In the genomic region with DNA sequence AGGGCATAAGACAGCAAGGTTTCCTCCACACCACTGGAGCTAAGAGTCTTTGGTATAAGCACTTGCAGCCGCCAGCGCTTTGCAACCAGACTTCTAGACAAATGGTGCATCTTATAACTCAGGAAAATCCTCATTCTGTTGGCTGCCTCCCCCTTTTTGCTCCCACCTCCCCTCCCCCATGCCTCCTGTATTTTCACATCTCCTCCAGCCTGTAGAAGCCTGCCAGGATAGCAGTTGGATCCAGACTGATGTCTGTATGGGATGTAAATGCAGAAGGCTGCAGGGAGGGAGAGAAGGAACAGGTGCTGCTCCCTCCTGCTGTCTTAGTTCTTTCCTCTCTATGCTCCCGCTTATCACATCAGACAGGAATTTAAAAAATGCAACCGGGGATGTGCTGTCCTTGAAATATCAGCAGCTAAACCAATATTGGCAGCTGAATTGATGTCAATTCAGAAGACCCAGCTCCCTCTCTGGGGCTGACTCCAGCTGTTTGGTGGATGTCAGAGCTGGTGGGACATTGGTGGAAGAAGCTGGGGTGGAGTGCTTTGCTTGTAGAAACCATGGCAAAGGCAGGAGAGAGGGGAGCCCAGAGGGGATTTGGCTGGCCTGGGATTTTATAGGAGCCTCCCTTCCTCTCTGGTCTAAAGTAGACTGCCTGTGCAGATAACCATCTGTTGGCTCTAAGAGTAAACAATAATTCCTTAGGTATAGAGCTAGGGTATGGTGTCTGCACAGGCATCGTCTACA, we compare ENCODE assay signal across 13 cellular contexts. TPM values are rescaled to one million over a fixed set of nuclear protein-coding genes. Genes with fewer than 3 reads are reported as not detected.
DNase-seq lines count a peak whose midpoint lies in the region; ATAC-seq and TF ChIP-seq lines count a peak whose summit lies in the region.
"Had no signal": no experiment of that assay in that cellular context is flagged by ENCODE, and none has a peak within 500 bp of the region (broad histone marks: within the 10 kb centered on the region; RNA-seq: fewer than 3 reads in every experiment).

No MANE protein-coding gene starts in this region.

- no peak overlapping the region for H4K91ac ChIP-seq in mesenchymal stem cell (ENCODE audit: low read length)

- H3K27me3 ChIP-seq in MG63 (no peaks in the 10 kb centered on the region), mesenchymal stem cell (ENCODE audit: control insufficient read depth in 1 of 2, insufficient read depth in 1 of 2, low read length in 2 of 2) (peaks cover 0 to 50% of the 10 kb centered on the region in 2 experiments), ascending aorta (no peaks in the 10 kb centered on the region)

- no peaks in the 10 kb centered on the region for H3K9me3 Mint-ChIP-seq in nephron
- H3K9me3 Mint-ChIP-seq: activated CD4-positive, alpha-beta memory T cell treated with anti-CD3 and anti-CD28 coated beads for 36 hours; activated naive CD4-positive, alpha-beta T cell treated with anti-CD3 and anti-CD28 coated beads, Interleukin-2, amount 50 U/mL, for 72 hours; nephron progenitor cell had no signal

- H3K27ac ChIP-seq in mesenchymal stem cell (ENCODE audit: low read length, poor library complexity, severe bottlenecking) (no peak overlapping the region), ascending aorta (no peak overlapping the region)

- H3K4me1 ChIP-seq in mesenchymal stem cell (ENCODE audit: control insufficient read depth, insufficient read depth, low read depth, low read length) (peaks cover 4% of the 10 kb centered on the region), ascending aorta (no peaks in the 10 kb centered on the region)

- H3K27ac Mint-ChIP-seq in nephron = peak overlapping the region; percentile 56 to 76 (median 61)
- H3K27ac Mint-ChIP-seq: activated CD4-positive, alpha-beta memory T cell treated with anti-CD3 and anti-CD28 coated beads for 36 hours; activated naive CD4-positive, alpha-beta T cell treated with anti-CD3 and anti-CD28 coated beads, Interleukin-2, amount 50 U/mL, for 72 hours; nephron progenitor cell had no signal

- no peak overlapping the region for H2AFZ ChIP-seq in mesenchymal stem cell (ENCODE audit: low read depth, low read length)

- peaks cover 39% of the 10 kb centered on the region for H3K4me1 Mint-ChIP-seq in nephron

- peaks cover 14% of the 10 kb centered on the region for H3K27me3 Mint-ChIP-seq in nephron (ENCODE audit: low read depth)

- H3K9ac ChIP-seq in mesenchymal stem cell (ENCODE audit: low read length) = no peak overlapping the region

- no peak overlapping the region for H2BK5ac ChIP-seq in mesenchymal stem cell (ENCODE audit: low read depth, low read length, poor library complexity, severe bottlenecking)

- H3K9me3 ChIP-seq in MG63 (no peaks in the 10 kb centered on the region), mesenchymal stem cell (ENCODE audit: control insufficient read depth, low read length) (no peaks in the 10 kb centered on the region), ascending aorta (no peaks in the 10 kb centered on the region)

- H4K8ac ChIP-seq in mesenchymal stem cell (ENCODE audit: low read length) = no peak overlapping the region

- no peak for ATAC-seq in GM19463 (IDR thresholded peaks at IDR 0.05; ENCODE audit: unreplicated experiment)
- ATAC-seq: activated naive CD4-positive, alpha-beta T cell treated with anti-CD3 and anti-CD28 coated beads, Interleukin-2, amount 50 U/mL, for 72 hours had no signal

- H3K36me3 ChIP-seq in MG63 (no peaks in the 10 kb centered on the region; the same call in 1 of the 2 replicates), mesenchymal stem cell (ENCODE audit: control insufficient read depth in 1 of 2, insufficient read depth in 2 of 2, low read depth in 1 of 2, low read length in 2 of 2) (peaks cover 0 to 36% of the 10 kb centered on the region in 2 experiments), ascending aorta (no peaks in the 10 kb centered on the region)

- DNase-seq in EH (ENCODE audit: low read depth) (peak; percentile 39), MG63 (peak; percentile 48), cerebellar cortex (ENCODE audit: low spot score) (peak; percentile 91), mesenchymal stem cell (no peak), ureter (ENCODE audit: low spot score) (no peak), ascending aorta (ENCODE audit: low spot score in 2 of 2) (no peak)
- DNase-seq: activated CD4-positive, alpha-beta memory T cell treated with anti-CD3 and anti-CD28 coated beads for 36 hours; nephron progenitor cell; stimulated activated CD4-positive, alpha-beta T cell treated with anti-CD3 and anti-CD28 coated beads, Interleukin-1b, Interleukin-23, amount 100 ng/mL, for 48 hours had no signal

- no peak overlapping the region for H3K18ac ChIP-seq in mesenchymal stem cell (ENCODE audit: low read depth in 1 of 2, low read length in 2 of 2)

- H3K4me3 ChIP-seq in MG63 (no peak overlapping the region), mesenchymal stem cell (ENCODE audit: insufficient read depth in 1 of 2, low read depth in 1 of 2, low read length in 2 of 2) (no peak overlapping the region), ascending aorta (no peak overlapping the region)

- WGBS in mesenchymal stem cell = 23% methylated on average over 5 of the region's 5 CpGs

- no peak overlapping the region for H2BK120ac ChIP-seq in mesenchymal stem cell (ENCODE audit: low read depth, low read length)

- H3K4ac ChIP-seq in mesenchymal stem cell (ENCODE audit: low read depth in 1 of 2, low read length in 2 of 2) = no peak overlapping the region

- no peaks in the 10 kb centered on the region for H3K36me3 Mint-ChIP-seq in nephron (ENCODE audit: low read depth)
- H3K36me3 Mint-ChIP-seq: activated CD4-positive, alpha-beta memory T cell treated with anti-CD3 and anti-CD28 coated beads for 36 hours; activated naive CD4-positive, alpha-beta T cell treated with anti-CD3 and anti-CD28 coated beads, Interleukin-2, amount 50 U/mL, for 72 hours had no signal

- no peak overlapping the region for H2BK15ac ChIP-seq in mesenchymal stem cell (ENCODE audit: low read depth, poor library complexity, severe bottlenecking)

- intact Hi-C loops in ascending aorta (cut with DNase I) = no loop called here

- H3K23ac ChIP-seq in mesenchymal stem cell (ENCODE audit: low read length in 2 of 2) = no peak overlapping the region

- no peak overlapping the region for H3K14ac ChIP-seq in mesenchymal stem cell (ENCODE audit: low read length in 2 of 2)

- TF ChIP-seq CTCF in nephron (IDR thresholded peaks at IDR 0.05; ENCODE audit: unreplicated experiment in 3 of 3) = no peak
- TF ChIP-seq CTCF in ascending aorta (IDR thresholded peaks at IDR 0.05) = no peak

- H2AK5ac ChIP-seq in mesenchymal stem cell (ENCODE audit: low read length, severe bottlenecking) = no peak overlapping the region

- no peaks in the 10 kb centered on the region for H3K79me1 ChIP-seq in mesenchymal stem cell (replicated peaks; ENCODE audit: low read length, poor library complexity, severe bottlenecking)

- H3K4me2 ChIP-seq in mesenchymal stem cell (ENCODE audit: low read length, poor library complexity, severe bottlenecking) = no peak overlapping the region

- H3K4me3 Mint-ChIP-seq in nephron = no peak overlapping the region
- H3K4me3 Mint-ChIP-seq: activated CD4-positive, alpha-beta memory T cell treated with anti-CD3 and anti-CD28 coated beads for 36 hours; nephron progenitor cell had no signal

- no peak overlapping the region for H2BK12ac ChIP-seq in mesenchymal stem cell (ENCODE audit: low read length in 2 of 2)

RNA-seq across cellular contexts. Expression of gene NFASC, which starts 53.5 kb away (rescaled TPM):
- 16.8 and 21.7 TPM in 2 replicates for total RNA-seq in MG63 (2014; rRNA removed; shearing (Covaris generic); ENCODE audit: low replicate concordance)
- polyA plus RNA-seq in mesenchymal stem cell (2013, experiment 1 of 2) = 0.07 TPM
- 0.03 TPM for polyA plus RNA-seq in mesenchymal stem cell (2013, experiment 2 of 2)
- 52.3 TPM for total RNA-seq in ureter
- total RNA-seq in ascending aorta = 44.0 TPM
- total RNA-seq: HT-29 had no signal

Comparison
In these comparisons a context has a peak if more than half of its experiments do, and no peak if none do; other contexts are left out.
1. DNase-seq: peak in EH (single experiment), MG63 (single experiment) and cerebellar cortex (single experiment); none in mesenchymal stem cell (single experiment), ureter (single experiment) and ascending aorta (0 of 2).